8 cellular contexts compared by ENCODE assay signal in genomic region chr18:50218432-50219197, GRCh38.
DNase-seq lines count a peak whose midpoint lies in the region; ATAC-seq and TF ChIP-seq lines count a peak whose summit lies in the region.

No MANE protein-coding gene starts in this region.

- H3K9me3 ChIP-seq in SU-DHL-6 (ENCODE audit: insufficient read depth, low read length), result no peaks in the 10 kb centered on the region

- H3K36me3 ChIP-seq in SU-DHL-6 (ENCODE audit: low read length), result no peaks in the 10 kb centered on the region

- no peaks in the 10 kb centered on the region for H4K20me1 ChIP-seq in SU-DHL-6 (ENCODE audit: low read depth, low read length)

- H3K9ac ChIP-seq in SU-DHL-6 (ENCODE audit: low read length), result no peak overlapping the region

- H3K4me3 ChIP-seq in SU-DHL-6 (ENCODE audit: insufficient read depth, low read length, poor library complexity, severe bottlenecking), result no peak overlapping the region

- H3K79me2 ChIP-seq in SU-DHL-6 (ENCODE audit: insufficient read depth, low read length), result no peaks in the 10 kb centered on the region

- ATAC-seq in HG02885 (IDR thresholded peaks at IDR 0.05; ENCODE audit: poor library complexity, unreplicated experiment), result peak; percentile 73

- H3K27me3 ChIP-seq in SU-DHL-6 (ENCODE audit: low read length), result no peaks in the 10 kb centered on the region

- peak; percentile 78 for TF ChIP-seq CTCF in SU-DHL-6 (IDR thresholded peaks at IDR 0.05; ENCODE audit: insufficient read depth, low read length, poor library complexity, severe bottlenecking)

- no peaks in the 10 kb centered on the region for H3K9me2 ChIP-seq in SU-DHL-6 (replicated peaks; ENCODE audit: insufficient read depth, low read length)

- no peaks in the 10 kb centered on the region for H3F3A ChIP-seq in SU-DHL-6 (ENCODE audit: insufficient read depth)

- DNase-seq in SKM-1 treated with dmso at 0.1 percent for 144 hours (lab: John Stamatoyannopoulos, UW; ENCODE audit: unreplicated experiment) (peak; percentile 38), SKM-1 (lab: John Stamatoyannopoulos, UW; ENCODE audit: unreplicated experiment) (no peak), retina (peak; percentile 25), DMS79 treated with DMSO at 0.1 percent for 48 hours (lab: John Stamatoyannopoulos, UW) (no peak), kidney glomerular epithelial cell (lab: John Stamatoyannopoulos, UW) (no peak)
- peak; percentile 9 for DNase-seq in effector CD8-positive, alpha-beta T cell (lab: John Stamatoyannopoulos, UW)

- H2AFZ ChIP-seq in SU-DHL-6 (ENCODE audit: low read depth, low read length, severe bottlenecking), result no peak overlapping the region

- H3K4me2 ChIP-seq in SU-DHL-6 (ENCODE audit: low read depth, low read length, poor library complexity, severe bottlenecking), result no peak overlapping the region

- no peak overlapping the region for H3K27ac ChIP-seq in SU-DHL-6 (ENCODE audit: low read depth, low read length)

Comparison
In these comparisons a context has a peak if more than half of its experiments do, and no peak if none do; other contexts are left out.
1. DNase-seq: peak in SKM-1 treated with dmso at 0.1 percent for 144 hours (single experiment), effector CD8-positive, alpha-beta T cell (single experiment) and retina (single experiment); none in SKM-1 (single experiment), DMS79 treated with DMSO at 0.1 percent for 48 hours (single experiment) and kidney glomerular epithelial cell (single experiment).